ENCODE assay signal across 26 cellular contexts in the genomic region with DNA sequence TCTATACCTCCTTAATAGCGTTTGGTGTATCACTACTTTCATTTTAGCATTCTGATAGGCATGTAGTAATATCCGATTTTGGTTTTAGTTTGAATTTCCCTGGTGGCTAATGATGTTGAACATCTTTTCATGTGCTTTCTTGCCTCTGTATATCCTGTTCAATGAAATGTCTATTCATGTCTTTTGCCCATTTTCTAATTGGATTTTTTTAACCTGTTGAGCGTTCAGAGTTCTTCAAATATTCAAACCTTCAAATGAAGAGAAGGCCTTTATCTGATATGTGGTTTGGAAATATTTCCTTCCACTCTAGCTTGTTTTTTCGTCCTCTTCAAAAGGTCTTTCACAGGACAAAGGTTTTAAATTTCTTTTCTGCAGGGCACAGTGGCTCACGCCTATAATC.
"Had no signal": no experiment of that assay in that cellular context is flagged by ENCODE, and none has a peak within 500 bp of the region (broad histone marks: within the 10 kb centered on the region; RNA-seq: fewer than 3 reads in every experiment).

No MANE protein-coding gene starts in this region.

- H3K36me3 ChIP-seq: pancreas, sigmoid colon, stomach, thyroid gland, vagina had no signal

- H3K9me3 Mint-ChIP-seq: effector memory CD8-positive, alpha-beta T cell; naive thymus-derived CD4-positive, alpha-beta T cell; nephron progenitor cell; stimulated activated effector memory CD8-positive, alpha-beta T cell treated with anti-CD3 and anti-CD28 coated beads, Interleukin-12 subunit alpha, Interleukin-12 subunit beta, amount 100 ng/mL, for 72 hours had no signal

- H3K4me3 ChIP-seq: coronary artery, esophagus squamous epithelium, heart right ventricle, left lung, pancreas, sigmoid colon, stomach, thyroid gland, vagina had no signal

- DNase-seq: dermis blood vessel endothelial cell; effector memory CD8-positive, alpha-beta T cell; erythroblast; esophagus squamous epithelium; foreskin melanocyte; glutamatergic neuron; heart right ventricle; hippocampal formation; left cardiac atrium; left lung; mesendoderm; midbrain; naive thymus-derived CD4-positive, alpha-beta T cell; nephron progenitor cell; occipital lobe; pancreas; sigmoid colon; stimulated activated CD4-positive, alpha-beta T cell treated with anti-CD3 and anti-CD28 coated beads, Interleukin-2, amount 100 ng/mL, for 24 hours; stimulated activated CD4-positive, alpha-beta T cell treated with anti-CD3 and anti-CD28 coated beads, Interleukin-4, amount 100 ng/mL, for 24 hours; stimulated activated naive CD4-positive, alpha-beta T cell treated with Interleukin-2 at 50 U/mL for 16 hours; stomach; thyroid gland; trophoblast cell had no signal

- H3K27ac ChIP-seq: coronary artery, heart right ventricle, left lung, pancreas, sigmoid colon, stomach, thyroid gland, vagina had no signal

- H3K27me3 Mint-ChIP-seq: effector memory CD8-positive, alpha-beta T cell; naive thymus-derived CD4-positive, alpha-beta T cell had no signal

- H3K9me3 ChIP-seq: esophagus squamous epithelium, heart right ventricle, left lung, pancreas, sigmoid colon, stomach, thyroid gland, vagina had no signal

- H3K27ac Mint-ChIP-seq: effector memory CD8-positive, alpha-beta T cell; naive thymus-derived CD4-positive, alpha-beta T cell; nephron progenitor cell; stimulated activated effector memory CD8-positive, alpha-beta T cell treated with anti-CD3 and anti-CD28 coated beads, Interleukin-12 subunit alpha, Interleukin-12 subunit beta, amount 100 ng/mL, for 72 hours had no signal

- H3K27me3 ChIP-seq: esophagus squamous epithelium, heart right ventricle, left lung, pancreas, sigmoid colon, stomach, thyroid gland, vagina had no signal

- H3K4me3 Mint-ChIP-seq: effector memory CD8-positive, alpha-beta T cell; naive thymus-derived CD4-positive, alpha-beta T cell; nephron progenitor cell; stimulated activated effector memory CD8-positive, alpha-beta T cell treated with anti-CD3 and anti-CD28 coated beads, Interleukin-12 subunit alpha, Interleukin-12 subunit beta, amount 100 ng/mL, for 72 hours had no signal
